ENCODE assay signal across 16 cellular contexts in genomic region chr15:68834356-68834755, GRCh38.
"Had no signal": no experiment of that assay in that cellular context is flagged by ENCODE, and none has a peak within 500 bp of the region (broad histone marks: within the 10 kb centered on the region; RNA-seq: fewer than 3 reads in every experiment).

No MANE protein-coding gene starts in this region.

- ATAC-seq: activated CD8-positive, alpha-beta T cell treated with anti-CD3 and anti-CD28 coated beads for 36 hours; left lobe of liver had no signal

- DNase-seq: activated CD8-positive, alpha-beta memory T cell treated with anti-CD3 and anti-CD28 coated beads, Interleukin-2, amount 50 U/mL, for 4 hours; activated gamma-delta T cell treated with Interleukin-2 at 50 U/mL for 16 hours; activated T-cell treated with anti-CD3 and anti-CD28 coated beads, Interleukin-2, amount 50 U/mL, for 72 hours; colonic mucosa; effector CD4-positive, alpha-beta T cell; foreskin melanocyte; head of caudate nucleus; mesendoderm; stimulated activated CD4-positive, alpha-beta T cell treated with anti-CD3 and anti-CD28 coated beads, Interleukin-4, amount 100 ng/mL, for 1 hour; stimulated activated CD8-positive, alpha-beta memory T cell treated with anti-CD3 and anti-CD28 coated beads, Interleukin-4, amount 100 ng/mL, for 48 hours; testis had no signal

- H3K36me3 ChIP-seq: adrenal gland, colonic mucosa had no signal

- H3K9me3 ChIP-seq: colonic mucosa, testis had no signal

- H3K4me1 ChIP-seq: adrenal gland, colonic mucosa, testis had no signal

- H3K27me3 ChIP-seq: colonic mucosa, testis had no signal

- H3K4me3 Mint-ChIP-seq: activated CD8-positive, alpha-beta T cell treated with anti-CD3 and anti-CD28 coated beads for 36 hours; activated T-cell treated with anti-CD3 and anti-CD28 coated beads, Interleukin-2, amount 50 U/mL, for 72 hours; stimulated activated naive CD8-positive, alpha-beta T cell treated with anti-CD3 and anti-CD28 coated beads, Interleukin-15, Interleukin-2, amounts not matched to agents 100 ng/mL and 50 ng/mL, for 24 hours had no signal

- H3K4me3 ChIP-seq: adrenal gland, colonic mucosa, testis had no signal

- H3K27ac Mint-ChIP-seq: activated CD8-positive, alpha-beta T cell treated with anti-CD3 and anti-CD28 coated beads for 36 hours; activated T-cell treated with anti-CD3 and anti-CD28 coated beads, Interleukin-2, amount 50 U/mL, for 72 hours; stimulated activated naive CD8-positive, alpha-beta T cell treated with anti-CD3 and anti-CD28 coated beads, Interleukin-15, Interleukin-2, amounts not matched to agents 100 ng/mL and 50 ng/mL, for 24 hours had no signal

- H3K27ac ChIP-seq: adrenal gland, colonic mucosa, testis, VCaP had no signal
